8 cellular contexts compared by ENCODE assay signal in the genomic region with DNA sequence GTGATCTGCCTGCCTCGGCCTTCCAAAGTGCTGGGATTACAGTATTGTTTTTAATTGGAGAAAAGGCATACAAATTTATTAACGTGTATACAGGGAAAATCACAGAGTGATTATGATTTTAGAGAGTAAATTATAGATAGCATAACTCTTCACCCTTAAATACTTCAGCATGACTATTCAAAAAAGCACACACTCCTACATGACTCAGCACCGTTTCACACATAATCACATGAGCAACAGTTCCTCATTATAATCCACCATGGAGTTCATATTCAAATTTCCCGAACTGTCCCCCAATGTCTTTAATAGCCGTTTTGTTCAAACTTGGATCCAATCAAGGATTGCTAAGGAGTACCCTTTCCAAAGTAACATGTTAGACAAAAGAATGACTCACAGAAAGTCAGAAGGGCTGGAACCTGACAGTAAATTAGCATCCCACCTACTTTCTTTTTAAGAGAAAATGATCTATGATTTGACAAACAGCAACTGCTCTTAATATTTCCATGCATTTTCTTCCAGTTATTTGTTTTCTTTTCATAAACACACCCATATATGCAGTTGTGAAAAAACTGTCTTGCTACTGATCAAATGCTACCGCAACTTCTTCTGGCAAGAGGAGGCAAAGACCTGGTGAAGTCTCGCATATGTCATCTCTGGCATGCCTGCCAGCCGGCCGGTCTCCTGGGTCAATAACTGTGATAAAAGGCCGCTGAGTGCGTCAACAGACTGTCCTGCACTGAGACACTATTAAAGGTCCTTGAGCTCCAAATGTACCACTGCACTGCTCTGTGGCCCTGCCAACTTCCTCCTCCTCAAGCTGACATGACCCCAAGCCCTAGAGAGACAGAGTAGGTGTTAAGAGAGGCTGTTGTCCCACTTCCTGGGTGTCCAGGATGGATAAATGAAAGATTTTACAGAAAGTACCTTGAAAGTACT. TPM values are rescaled to one million over a fixed set of nuclear protein-coding genes. Genes with fewer than 3 reads are reported as not detected.
DNase-seq lines count a peak whose midpoint lies in the region; ATAC-seq and TF ChIP-seq lines count a peak whose summit lies in the region.

No MANE protein-coding gene starts in this region.

- CTCF ChIA-PET in mammary epithelial cell (lab: Charles Lee; ENCODE audit: low non-redundant PET): no interaction called here

- peak overlapping the region; percentile 54 for H3K9ac ChIP-seq in mammary epithelial cell (ENCODE audit: insufficient read depth, low read length)

- no peaks in the 10 kb centered on the region for H3K36me3 ChIP-seq in mammary epithelial cell (ENCODE audit: insufficient read depth, low read length)

- dilution Hi-C loops in mammary epithelial cell (cut with HindIII; ENCODE audit: low sequenced_read_pairs): no loop called here

- no TSS peak for BruUV-seq in mammary epithelial cell (replicated peaks; lab: Mats Ljungman, UMichigan)

- no peaks in the 10 kb centered on the region for H4K20me1 ChIP-seq in mammary epithelial cell (ENCODE audit: insufficient read depth, low read length)

- intact Hi-C loops in mammary epithelial cell (cut with micrococcal nuclease): loop anchor here (1.0 to 2.0 kb wide), 2 partner anchors 31 to 75 kb away; no protein-coding TSS in a partner anchor

- H3K9me3 ChIP-seq in mammary epithelial cell (replicated peaks; ENCODE audit: insufficient read depth, low read length): no peaks in the 10 kb centered on the region

- no peak for TF ChIP-seq CTCF in GM12865 (IDR thresholded peaks at IDR 0.05; ENCODE audit: insufficient read depth, low read depth, low read length, missing control alignments)
- no peak for TF ChIP-seq CTCF in mammary epithelial cell (conservative IDR thresholded peaks at IDR 0.05 in 1 of 2, IDR thresholded peaks at IDR 0.05 in 1 of 2; ENCODE audit: extremely low read depth in 1 of 2, insufficient read depth in 1 of 2, low read depth in 1 of 2, low read length in 2 of 2)

- peak overlapping the region; percentile 74 for H3K4me2 ChIP-seq in mammary epithelial cell (ENCODE audit: insufficient read depth, low read depth, low read length)

- DNase-seq in GM12865 (ENCODE audit: low read depth): peak; percentile 63
- DNase-seq in NOMO-1 treated with DMSO at 0.1 percent for 48 hours (lab: John Stamatoyannopoulos, UW; ENCODE audit: unreplicated experiment): peak; percentile 92
- DNase-seq in mammary epithelial cell: peak; percentile 79
- peak; percentile 78 to 85 for DNase-seq in lung microvascular endothelial cell (ENCODE audit: low read depth in 2 of 2)

- ATAC-seq in GM18870 (IDR thresholded peaks at IDR 0.05; ENCODE audit: unreplicated experiment) (no peak), HG03521 (IDR thresholded peaks at IDR 0.05; ENCODE audit: unreplicated experiment) (no peak), HG02938 (IDR thresholded peaks at IDR 0.05; ENCODE audit: unreplicated experiment) (no peak), HG03520 (IDR thresholded peaks at IDR 0.05; ENCODE audit: unreplicated experiment) (no peak)

- H3K27me3 ChIP-seq in mammary epithelial cell (ENCODE audit: insufficient read depth, low read length): no peaks in the 10 kb centered on the region

- H3K27ac ChIP-seq in mammary epithelial cell (ENCODE audit: insufficient read depth, low read depth, low read length): peak overlapping the region; percentile 89

- no peak overlapping the region for H2AFZ ChIP-seq in mammary epithelial cell (ENCODE audit: low read depth, low read length)

- H3K4me3 ChIP-seq in GM12865 (ENCODE audit: low read depth, low read length): peak overlapping the region; percentile 61
- peak overlapping the region in 2 of 3 experiments; percentile 8 to 20 for H3K4me3 ChIP-seq in mammary epithelial cell (replicated peaks in 1 of 3; ENCODE audit: insufficient read depth in 1 of 3, low read depth in 2 of 3, low read length in 3 of 3)

- peaks cover 62% of the 10 kb centered on the region for H3K4me1 ChIP-seq in mammary epithelial cell (ENCODE audit: insufficient read depth, low read length)

- peaks cover 87% of the 10 kb centered on the region for H3K79me2 ChIP-seq in mammary epithelial cell (ENCODE audit: insufficient read depth, low read length)

- in situ Hi-C loops in mammary epithelial cell (cut with MboI; ENCODE audit: low sequenced_read_pairs in 2 of 2): no loop called here

- WGBS in mammary epithelial cell (ENCODE audit: low coverage, missing lambda C conversion rate): 19% methylated on average over 11 of the region's 11 CpGs

RNA-seq across cellular contexts. Expression of gene RAPGEF1, which starts 31.9 kb away (rescaled TPM):
- 10 to 100 TPM; 41.7 to 51.3 TPM for total RNA-seq in mammary epithelial cell
- polyA plus RNA-seq in mammary epithelial cell: 22.8 TPM
- 29.1 TPM for polyA minus RNA-seq in mammary epithelial cell
- total RNA-seq in lung microvascular endothelial cell: 32.1 and 35.3 TPM in 2 replicates
